In genomic region chr11:1877211-1878133, GRCh38 we compare ENCODE assay signal across 8 cellular contexts. TPM values are rescaled to one million over a fixed set of nuclear protein-coding genes. Genes with fewer than 3 reads are reported as not detected.
DNase-seq lines count a peak whose midpoint lies in the region; ATAC-seq and TF ChIP-seq lines count a peak whose summit lies in the region.
"Had no signal": no experiment of that assay in that cellular context is flagged by ENCODE, and none has a peak within 500 bp of the region (broad histone marks: within the 10 kb centered on the region; RNA-seq: fewer than 3 reads in every experiment).

No MANE protein-coding gene starts in this region.

- H3K27me3 ChIP-seq in foreskin keratinocyte = no peaks in the 10 kb centered on the region
- no peaks in the 10 kb centered on the region for H3K27me3 ChIP-seq in thoracic aorta (replicated peaks; ENCODE audit: insufficient read depth)

- H3K27ac ChIP-seq in foreskin keratinocyte = no peak overlapping the region
- H3K27ac ChIP-seq in thoracic aorta = peak overlapping the region; percentile 30 to 46

- no peak for ATAC-seq in activated CD4-positive, alpha-beta T cell treated with anti-CD3 and anti-CD28 coated beads for 36 hours
- no peak for ATAC-seq in foreskin keratinocyte
- ATAC-seq in thoracic aorta (ENCODE audit: insufficient number of reproducible peaks, low FRiP score, low read depth) = no peak

- H3K27me3 Mint-ChIP-seq in activated CD4-positive, alpha-beta T cell treated with anti-CD3 and anti-CD28 coated beads for 36 hours = no peaks in the 10 kb centered on the region
- no peaks in the 10 kb centered on the region for H3K27me3 Mint-ChIP-seq in activated CD4-positive, alpha-beta T cell treated with anti-CD3 and anti-CD28 coated beads, Interleukin-2, amount 10 ng/mL, durations not matched to agents 7 days and 5 days

- no peaks in the 10 kb centered on the region for H3K9me3 ChIP-seq in thoracic aorta

- H3K4me3 ChIP-seq in thoracic aorta = no peak overlapping the region

- no peak overlapping the region for H3K27ac Mint-ChIP-seq in activated CD4-positive, alpha-beta T cell treated with anti-CD3 and anti-CD28 coated beads for 36 hours
- no peak overlapping the region for H3K27ac Mint-ChIP-seq in activated CD4-positive, alpha-beta T cell treated with anti-CD3 and anti-CD28 coated beads, Interleukin-2, amount 10 ng/mL, durations not matched to agents 7 days and 5 days

- H3K9me3 Mint-ChIP-seq in activated CD4-positive, alpha-beta T cell treated with anti-CD3 and anti-CD28 coated beads for 36 hours (ENCODE audit: low read depth) = no peaks in the 10 kb centered on the region
- H3K9me3 Mint-ChIP-seq in activated CD4-positive, alpha-beta T cell treated with anti-CD3 and anti-CD28 coated beads, Interleukin-2, amount 10 ng/mL, durations not matched to agents 7 days and 5 days = no peaks in the 10 kb centered on the region

- CTCF ChIA-PET in activated CD4-positive, alpha-beta T cell treated with anti-CD3 and anti-CD28 coated beads for 36 hours (lab: Charles Lee) = interaction anchor here (1.4 to 1.8 kb wide), 2 partner anchors 11 to 273 kb away, joined by 4 to 5 read pairs; no protein-coding TSS in a partner anchor
- CTCF ChIA-PET in activated CD4-positive, alpha-beta T cell treated with anti-CD3 and anti-CD28 coated beads, Interleukin-2, amount 10 ng/mL, durations not matched to agents 7 days and 5 days (lab: Charles Lee) = interaction anchor here (1.9 kb wide), 1 partner anchor 45 kb away, joined by 4 read pairs; no protein-coding TSS in a partner anchor

- DNase-seq in activated CD4-positive, alpha-beta T cell treated with anti-CD3 and anti-CD28 coated beads for 36 hours = peak; percentile 8
- no peak for DNase-seq in activated CD4-positive, alpha-beta T cell treated with anti-CD3 and anti-CD28 coated beads, Interleukin-2, amount 10 ng/mL, durations not matched to agents 7 days and 5 days
- peak; percentile 54 to 75 for DNase-seq in foreskin keratinocyte
- DNase-seq in thoracic aorta (ENCODE audit: low spot score) = no peak
- no peak for DNase-seq in NCI-H510A (lab: John Stamatoyannopoulos, UW)
- DNase-seq in stimulated activated CD4-positive, alpha-beta T cell treated with anti-CD3 and anti-CD28 coated beads, Interleukin-4, amount 100 ng/mL, for 4 hours = no peak
- DNase-seq: Karpas-422 had no signal

- H3K4me3 Mint-ChIP-seq in activated CD4-positive, alpha-beta T cell treated with anti-CD3 and anti-CD28 coated beads for 36 hours = no peak overlapping the region
- H3K4me3 Mint-ChIP-seq in activated CD4-positive, alpha-beta T cell treated with anti-CD3 and anti-CD28 coated beads, Interleukin-2, amount 10 ng/mL, durations not matched to agents 7 days and 5 days = no peak overlapping the region

- H3K36me3 ChIP-seq in thoracic aorta = no peaks in the 10 kb centered on the region

- POLR2A ChIA-PET in activated CD4-positive, alpha-beta T cell treated with anti-CD3 and anti-CD28 coated beads for 36 hours (lab: Charles Lee) = no interaction called here
- POLR2A ChIA-PET in activated CD4-positive, alpha-beta T cell treated with anti-CD3 and anti-CD28 coated beads, Interleukin-2, amount 10 ng/mL, durations not matched to agents 7 days and 5 days (lab: Charles Lee) = interaction anchor here (0.6 kb wide), 1 partner anchor 28 kb away, joined by 4 read pairs; no protein-coding TSS in a partner anchor

- TF ChIP-seq CTCF in foreskin keratinocyte (conservative IDR thresholded peaks at IDR 0.05) (no peak), thoracic aorta (IDR thresholded peaks at IDR 0.05) (no peak)

- H3K4me1 ChIP-seq in foreskin keratinocyte = no peaks in the 10 kb centered on the region
- peaks cover 21 to 60% of the 10 kb centered on the region in 2 donors for H3K4me1 ChIP-seq in thoracic aorta (ENCODE audit: control insufficient read depth in 1 of 2, low read depth in 2 of 2)

- H3K4me1 Mint-ChIP-seq in activated CD4-positive, alpha-beta T cell treated with anti-CD3 and anti-CD28 coated beads for 36 hours = peaks cover 19% of the 10 kb centered on the region
- H3K4me1 Mint-ChIP-seq in activated CD4-positive, alpha-beta T cell treated with anti-CD3 and anti-CD28 coated beads, Interleukin-2, amount 10 ng/mL, durations not matched to agents 7 days and 5 days = peaks cover 34% of the 10 kb centered on the region

- intact Hi-C loops in activated CD4-positive, alpha-beta T cell treated with anti-CD3 and anti-CD28 coated beads for 36 hours (cut with DNase I, micrococcal nuclease) = no loop called here

- H3K36me3 Mint-ChIP-seq in activated CD4-positive, alpha-beta T cell treated with anti-CD3 and anti-CD28 coated beads for 36 hours (ENCODE audit: low read depth) = no peaks in the 10 kb centered on the region
- peaks cover 4% of the 10 kb centered on the region for H3K36me3 Mint-ChIP-seq in activated CD4-positive, alpha-beta T cell treated with anti-CD3 and anti-CD28 coated beads, Interleukin-2, amount 10 ng/mL, durations not matched to agents 7 days and 5 days (ENCODE audit: low read depth)

RNA-seq across cellular contexts. Expression of gene PRR33, which starts 14.2 kb away (rescaled TPM):
- under 1 TPM; 0.07 to 0.09 TPM for total RNA-seq in activated CD4-positive, alpha-beta T cell treated with anti-CD3 and anti-CD28 coated beads for 36 hours
- total RNA-seq in activated CD4-positive, alpha-beta T cell treated with anti-CD3 and anti-CD28 coated beads, Interleukin-2, amount 10 ng/mL, durations not matched to agents 7 days and 5 days = under 1 TPM in 1 of 2 experiments, not detected in 1; 0.05 TPM
- total RNA-seq in foreskin keratinocyte (not detected in 2 replicates), thoracic aorta (under 1 TPM in 1 of 2 donors, not detected in 1; 0.41 TPM)
- polyA plus RNA-seq in foreskin keratinocyte = not detected in 2 replicates
- total RNA-seq: endothelial cell of umbilical vein had no signal
- polyA plus RNA-seq: endothelial cell of umbilical vein had no signal

RNA-seq across cellular contexts. Expression of gene LSP1, which starts 24.6 kb away (rescaled TPM):
- 100 to 1,000 TPM; 193 to 227 TPM for total RNA-seq in activated CD4-positive, alpha-beta T cell treated with anti-CD3 and anti-CD28 coated beads for 36 hours
- 100 to 1,000 TPM; 668 to 687 TPM for total RNA-seq in activated CD4-positive, alpha-beta T cell treated with anti-CD3 and anti-CD28 coated beads, Interleukin-2, amount 10 ng/mL, durations not matched to agents 7 days and 5 days
- total RNA-seq in foreskin keratinocyte (0.49 and 1.1 TPM in 2 replicates), thoracic aorta (10 to 100 TPM; 23.6 to 40.5 TPM)
- 1.3 and 1.7 TPM in 2 replicates for polyA plus RNA-seq in foreskin keratinocyte
- total RNA-seq: endothelial cell of umbilical vein had no signal
- polyA plus RNA-seq: endothelial cell of umbilical vein had no signal

RNA-seq across cellular contexts. Expression of gene TNNI2, which starts 38.7 kb away (rescaled TPM):
- not detected for total RNA-seq in activated CD4-positive, alpha-beta T cell treated with anti-CD3 and anti-CD28 coated beads for 36 hours
- not detected for total RNA-seq in activated CD4-positive, alpha-beta T cell treated with anti-CD3 and anti-CD28 coated beads, Interleukin-2, amount 10 ng/mL, durations not matched to agents 7 days and 5 days
- total RNA-seq in foreskin keratinocyte (5.6 and 8.6 TPM in 2 replicates), thoracic aorta (not detected)
- polyA plus RNA-seq in foreskin keratinocyte = 8.2 and 13.1 TPM in 2 replicates
- total RNA-seq: endothelial cell of umbilical vein had no signal
- polyA plus RNA-seq: endothelial cell of umbilical vein had no signal

RNA-seq across cellular contexts. Expression of gene TNNT3, which starts 42.0 kb away (rescaled TPM):
- 1 to 10 TPM; 2.1 TPM for total RNA-seq in activated CD4-positive, alpha-beta T cell treated with anti-CD3 and anti-CD28 coated beads for 36 hours
- 1 to 10 TPM; 3.7 to 5.4 TPM for total RNA-seq in activated CD4-positive, alpha-beta T cell treated with anti-CD3 and anti-CD28 coated beads, Interleukin-2, amount 10 ng/mL, durations not matched to agents 7 days and 5 days
- total RNA-seq in foreskin keratinocyte (not detected in 2 replicates), thoracic aorta (1 to 10 TPM; 8.3 to 9.7 TPM)
- not detected in 2 replicates for polyA plus RNA-seq in foreskin keratinocyte
- total RNA-seq: endothelial cell of umbilical vein had no signal
- polyA plus RNA-seq: endothelial cell of umbilical vein had no signal

RNA-seq across cellular contexts. Expression of gene SYT8, which starts 42.7 kb away (rescaled TPM):
- total RNA-seq in activated CD4-positive, alpha-beta T cell treated with anti-CD3 and anti-CD28 coated beads for 36 hours = not detected
- not detected for total RNA-seq in activated CD4-positive, alpha-beta T cell treated with anti-CD3 and anti-CD28 coated beads, Interleukin-2, amount 10 ng/mL, durations not matched to agents 7 days and 5 days
- total RNA-seq in foreskin keratinocyte (18.1 and 21.1 TPM in 2 replicates), thoracic aorta (1 to 10 TPM; 3.4 to 3.6 TPM)
- 28.4 and 29.4 TPM in 2 replicates for polyA plus RNA-seq in foreskin keratinocyte
- total RNA-seq: endothelial cell of umbilical vein had no signal
- polyA plus RNA-seq: endothelial cell of umbilical vein had no signal

Comparison
In these comparisons a context has a peak if more than half of its experiments do, and no peak if none do; other contexts are left out.
1. DNase-seq: peak in activated CD4-positive, alpha-beta T cell treated with anti-CD3 and anti-CD28 coated beads for 36 hours (single experiment) and foreskin keratinocyte (2 of 2); none in activated CD4-positive, alpha-beta T cell treated with anti-CD3 and anti-CD28 coated beads, Interleukin-2, amount 10 ng/mL, durations not matched to agents 7 days and 5 days (single experiment), thoracic aorta (single experiment), NCI-H510A (single experiment) and stimulated activated CD4-positive, alpha-beta T cell treated with anti-CD3 and anti-CD28 coated beads, Interleukin-4, amount 100 ng/mL, for 4 hours (0 of 2).
2. RNA of gene LSP1, which starts 24.6 kb away (total RNA-seq): 668 to 687 TPM in activated CD4-positive, alpha-beta T cell treated with anti-CD3 and anti-CD28 coated beads, Interleukin-2, amount 10 ng/mL, durations not matched to agents 7 days and 5 days, 193 to 227 TPM in activated CD4-positive, alpha-beta T cell treated with anti-CD3 and anti-CD28 coated beads for 36 hours and 23.6 to 40.5 TPM in thoracic aorta; 0.49 to 1.1 TPM in foreskin keratinocyte; every median in the first group is over 10 times any median in the second.